In genomic region chr2:95047629-95048510, GRCh38 we compare ENCODE assay signal across 1 cellular context.
TF ChIP-seq lines count a peak whose summit lies in the region.

No MANE protein-coding gene starts in this region.

TF ChIP-seq in GM23338, 12 proteins besides CTCF, POLR2A, EP300 and RAD21 (continued from another document):
- no peak for TF ChIP-seq ETS1 (IDR thresholded peaks at IDR 0.05)
- no peak for TF ChIP-seq CREB1 (CRISPR knock-in tag; IDR thresholded peaks at IDR 0.05; ENCODE audit: low read depth)
- no peak for TF ChIP-seq JUNB (IDR thresholded peaks at IDR 0.05; ENCODE audit: unreplicated experiment)
- TF ChIP-seq REST (IDR thresholded peaks at IDR 0.05; ENCODE audit: unreplicated experiment): no peak
- TF ChIP-seq NANOG (IDR thresholded peaks at IDR 0.05; ENCODE audit: borderline replicate concordance): no peak
- no peak for TF ChIP-seq STAT1 (IDR thresholded peaks at IDR 0.05; ENCODE audit: unreplicated experiment)
- TF ChIP-seq EZH2 (IDR thresholded peaks at IDR 0.05; ENCODE audit: low read depth, unreplicated experiment): no peak
- TF ChIP-seq POLR2AphosphoS5 (IDR thresholded peaks at IDR 0.05; ENCODE audit: low read depth): no peak
- TF ChIP-seq ZNF331 (CRISPR knock-in tag; IDR thresholded peaks at IDR 0.05; ENCODE audit: low read depth): no peak
- TF ChIP-seq EZH2phosphoT487 (IDR thresholded peaks at IDR 0.05; ENCODE audit: unreplicated experiment): no peak
- TF ChIP-seq ZNF114 (CRISPR knock-in tag; IDR thresholded peaks at IDR 0.05): no peak
